ENCODE assay signal across 8 cellular contexts in genomic region chr16:50065624-50066481, GRCh38. TPM values are rescaled to one million over a fixed set of nuclear protein-coding genes. Genes with fewer than 3 reads are reported as not detected.
A peak's percentile ranks its signal among the peaks of the same experiment; 100 is the strongest.
DNase-seq lines count a peak whose midpoint lies in the region; ATAC-seq and TF ChIP-seq lines count a peak whose summit lies in the region.

HEATR3 (plus strand) TSS chr16:50065970; CDS start chr16:50066132, 162 bp downstream.

- WGBS in ectodermal cell, 2 experiments: 2 to 3% methylated on average over 90 to 91 of the region's 91 CpGs

- peaks cover 13 to 46% (median 37%) of the 10 kb centered on the region in 4 donors for H3K4me1 Mint-ChIP-seq in CD4-positive, CD25-positive, alpha-beta regulatory T cell
- peaks cover 42% of the 10 kb centered on the region for H3K4me1 Mint-ChIP-seq in activated CD4-positive, alpha-beta memory T cell treated with anti-CD3 and anti-CD28 coated beads, Interleukin-2, amount 10 ng/mL, durations not matched to agents 7 days and 5 days

- CTCF ChIA-PET in activated CD4-positive, alpha-beta memory T cell treated with anti-CD3 and anti-CD28 coated beads, Interleukin-2, amount 10 ng/mL, durations not matched to agents 7 days and 5 days (lab: Charles Lee): interaction anchor here (0.7 to 7.0 kb wide), 16 partner anchors 13 to 741 kb away, joined by 3 to 124 read pairs (median 4); partner anchors contain the start of gene CNEP1R1

- no peaks in the 10 kb centered on the region for H3K27me3 ChIP-seq in CD4-positive, CD25-positive, alpha-beta regulatory T cell (ENCODE audit: control insufficient read depth, insufficient read depth, low read length)
- H3K27me3 ChIP-seq in ectodermal cell (ENCODE audit: control insufficient read depth, insufficient read depth, low read length, poor library complexity, severe bottlenecking) (no peaks in the 10 kb centered on the region), lower lobe of right lung (ENCODE audit: low read depth) (no peaks in the 10 kb centered on the region)

- peaks cover 0 to 1% (median 0%) of the 10 kb centered on the region in 7 donors for H3K9me3 Mint-ChIP-seq in CD4-positive, CD25-positive, alpha-beta regulatory T cell
- H3K9me3 Mint-ChIP-seq in activated CD4-positive, alpha-beta memory T cell treated with anti-CD3 and anti-CD28 coated beads, Interleukin-2, amount 10 ng/mL, durations not matched to agents 7 days and 5 days: no peaks in the 10 kb centered on the region

- peak within 1 kb of the TSS; percentile 56 to 91 (median 88) for H3K27ac Mint-ChIP-seq in CD4-positive, CD25-positive, alpha-beta regulatory T cell
- H3K27ac Mint-ChIP-seq in activated CD4-positive, alpha-beta memory T cell treated with anti-CD3 and anti-CD28 coated beads, Interleukin-2, amount 10 ng/mL, durations not matched to agents 7 days and 5 days: peak within 1 kb of the TSS; percentile 92

- peaks cover 22% of the 10 kb centered on the region for H3K4me1 ChIP-seq in CD4-positive, CD25-positive, alpha-beta regulatory T cell (ENCODE audit: control insufficient read depth, insufficient read depth, low read length, poor library complexity, severe bottlenecking)
- H3K4me1 ChIP-seq in ectodermal cell (ENCODE audit: control insufficient read depth, insufficient read depth, low read length): peaks cover 5% of the 10 kb centered on the region
- peaks cover 23% of the 10 kb centered on the region for H3K4me1 ChIP-seq in lower lobe of right lung

- peak within 1 kb of the TSS; percentile 88 to 96 (median 94) for H3K4me3 Mint-ChIP-seq in CD4-positive, CD25-positive, alpha-beta regulatory T cell
- H3K4me3 Mint-ChIP-seq in activated CD4-positive, alpha-beta memory T cell treated with anti-CD3 and anti-CD28 coated beads, Interleukin-2, amount 10 ng/mL, durations not matched to agents 7 days and 5 days: peak within 1 kb of the TSS; percentile 87

- H3K27me3 Mint-ChIP-seq in CD4-positive, CD25-positive, alpha-beta regulatory T cell: peaks cover 10% of the 10 kb centered on the region
- no peaks in the 10 kb centered on the region for H3K27me3 Mint-ChIP-seq in activated CD4-positive, alpha-beta memory T cell treated with anti-CD3 and anti-CD28 coated beads, Interleukin-2, amount 10 ng/mL, durations not matched to agents 7 days and 5 days

- peak within 1 kb of the TSS; percentile 84 for H3K4me3 ChIP-seq in CD4-positive, CD25-positive, alpha-beta regulatory T cell (ENCODE audit: low read depth, low read length)
- H3K4me3 ChIP-seq in ectodermal cell (ENCODE audit: insufficient read depth, low read depth, low read length) (peak within 1 kb of the TSS; percentile 89), lower lobe of right lung (peak within 1 kb of the TSS; percentile 99)

- POLR2A ChIA-PET in activated CD4-positive, alpha-beta memory T cell treated with anti-CD3 and anti-CD28 coated beads, Interleukin-2, amount 10 ng/mL, durations not matched to agents 7 days and 5 days (lab: Charles Lee): interaction anchor here (0.6 to 5.3 kb wide), 13 partner anchors 13 to 595 kb away, joined by 3 to 37 read pairs (median 4); partner anchors contain the start of gene CNEP1R1

- peak within 1 kb of the TSS; percentile 85 for H3K27ac ChIP-seq in CD4-positive, CD25-positive, alpha-beta regulatory T cell (ENCODE audit: insufficient read depth, low read length, poor library complexity, severe bottlenecking)
- H3K27ac ChIP-seq in ectodermal cell (ENCODE audit: insufficient read depth, low read depth, low read length, poor library complexity, severe bottlenecking) (peak within 1 kb of the TSS; percentile 89), lower lobe of right lung (peak within 1 kb of the TSS; percentile 94)

- peaks cover 18% of the 10 kb centered on the region for H3K36me3 Mint-ChIP-seq in CD4-positive, CD25-positive, alpha-beta regulatory T cell
- H3K36me3 Mint-ChIP-seq in activated CD4-positive, alpha-beta memory T cell treated with anti-CD3 and anti-CD28 coated beads, Interleukin-2, amount 10 ng/mL, durations not matched to agents 7 days and 5 days (ENCODE audit: low read depth): peaks cover 19% of the 10 kb centered on the region

- intact Hi-C loops in lower lobe of right lung (cut with DNase I): no loop called here

- TF ChIP-seq CTCF in lower lobe of right lung (IDR thresholded peaks at IDR 0.05): no peak

- peak; percentile 87 to 95 (median 91) for DNase-seq in CD4-positive, CD25-positive, alpha-beta regulatory T cell
- DNase-seq in HK-2 (ENCODE audit: unreplicated experiment) (peak; percentile 97), NCI-H82 treated with DMSO at 0.1 percent for 48 hours (lab: John Stamatoyannopoulos, UW; ENCODE audit: unreplicated experiment) (peak; percentile 69), lower lobe of right lung (peak; percentile 94)
- DNase-seq in activated CD4-positive, alpha-beta memory T cell treated with anti-CD3 and anti-CD28 coated beads, Interleukin-2, amount 10 ng/mL, durations not matched to agents 7 days and 5 days: peak; percentile 96
- DNase-seq in stimulated activated CD4-positive, alpha-beta T cell treated with anti-CD3 and anti-CD28 coated beads, TNF-alpha, amount 100 ng/mL, for 1 hour (ENCODE audit: low read depth in 3 of 3, low spot score in 1 of 3): peak; percentile 80 to 95 (median 95)

- no peaks in the 10 kb centered on the region for H3K9me3 ChIP-seq in CD4-positive, CD25-positive, alpha-beta regulatory T cell (ENCODE audit: control insufficient read depth in 2 of 2, low read length in 2 of 2)
- H3K9me3 ChIP-seq in ectodermal cell (ENCODE audit: control insufficient read depth, low read length) (no peaks in the 10 kb centered on the region), lower lobe of right lung (no peaks in the 10 kb centered on the region)

- H3K36me3 ChIP-seq in CD4-positive, CD25-positive, alpha-beta regulatory T cell (ENCODE audit: control insufficient read depth, insufficient read depth, low read length): peaks cover 13% of the 10 kb centered on the region
- H3K36me3 ChIP-seq in ectodermal cell (ENCODE audit: control insufficient read depth, insufficient read depth, low read length) (no peaks in the 10 kb centered on the region), lower lobe of right lung (peaks cover 23% of the 10 kb centered on the region)

- peak; percentile 75 to 81 for ATAC-seq in CD4-positive, CD25-positive, alpha-beta regulatory T cell (ENCODE audit: low read depth in 2 of 2)
- ATAC-seq in GM19452 (IDR thresholded peaks at IDR 0.05; ENCODE audit: unreplicated experiment) (peak; percentile 77), lower lobe of right lung (peak; percentile 98)

RNA-seq across cellular contexts. Expression of gene HEATR3, which starts in this region (rescaled TPM):
- 28.7 TPM for total RNA-seq in CD4-positive, CD25-positive, alpha-beta regulatory T cell
- polyA plus RNA-seq in CD4-positive, CD25-positive, alpha-beta regulatory T cell: 1 to 10 TPM; 4.5 to 6.7 (median 5.7) TPM
- 10 to 100 TPM; 20.7 to 21.3 TPM for total RNA-seq in activated CD4-positive, alpha-beta memory T cell treated with anti-CD3 and anti-CD28 coated beads, Interleukin-2, amount 10 ng/mL, durations not matched to agents 7 days and 5 days
- 22.7 TPM for polyA plus RNA-seq in ectodermal cell (2013, experiment 1 of 4)
- 24.5 TPM for polyA plus RNA-seq in ectodermal cell (2013, experiment 2 of 4)
- 18.0 TPM for polyA plus RNA-seq in ectodermal cell (2013, experiment 3 of 4)
- 18.3 TPM for polyA plus RNA-seq in ectodermal cell (2013, experiment 4 of 4)
- 22.8 TPM for total RNA-seq in lower lobe of right lung

Comparison
In these comparisons a context has a peak if more than half of its experiments do, and no peak if none do; other contexts are left out.
1. Peak in every context shown above with its lines: DNase-seq, ATAC-seq, H3K4me3 ChIP-seq and H3K27ac ChIP-seq.